Comparison of ENCODE assay signal across 21 cellular contexts in genomic region chr2:169005080-169005598, GRCh38. TPM values are rescaled to one million over a fixed set of nuclear protein-coding genes. Genes with fewer than 3 reads are reported as not detected.
"Had no signal": no experiment of that assay in that cellular context is flagged by ENCODE, and none has a peak within 500 bp of the region (broad histone marks: within the 10 kb centered on the region; RNA-seq: fewer than 3 reads in every experiment).

No MANE protein-coding gene starts in this region.

- H3K9me3 ChIP-seq: esophagus squamous epithelium, ovary, right lobe of liver, transverse colon had no signal

- H3K4me3 ChIP-seq: esophagus squamous epithelium, ovary, right lobe of liver, transverse colon had no signal

- H3K4me1 ChIP-seq: esophagus squamous epithelium, right lobe of liver had no signal

- H3K36me3 ChIP-seq: esophagus squamous epithelium, ovary, transverse colon had no signal

- ATAC-seq: activated CD4-positive, alpha-beta T cell treated with anti-CD3 and anti-CD28 coated beads for 36 hours; activated naive CD4-positive, alpha-beta T cell treated with anti-CD3 and anti-CD28 coated beads, Interleukin-2, amount 50 U/mL, for 72 hours; activated T-cell treated with anti-CD3 and anti-CD28 coated beads, Interleukin-2, amount 50 U/mL, for 72 hours; left cardiac atrium; left ventricle myocardium superior; right lobe of liver had no signal

- DNase-seq: activated CD4-positive, alpha-beta T cell treated with anti-CD3 and anti-CD28 coated beads for 36 hours; activated CD4-positive, alpha-beta T cell treated with anti-CD3 and anti-CD28 coated beads, Interleukin-2, amount 50 U/mL, for 4 hours; activated CD4-positive, CD25-positive, alpha-beta regulatory T cell; activated naive CD4-positive, alpha-beta T cell; activated T-cell treated with anti-CD3 and anti-CD28 coated beads for 4 hours; activated T-cell treated with anti-CD3 and anti-CD28 coated beads, Interleukin-2, amount 50 U/mL, for 72 hours; dermis blood vessel endothelial cell; effector CD4-positive, alpha-beta T cell; esophagus squamous epithelium; islet precursor cell; left cardiac atrium; left ventricle myocardium superior; ovary; right lobe of liver; stimulated activated CD4-positive, alpha-beta T cell treated with anti-CD3 and anti-CD28 coated beads, Interleukin-2, amount 100 ng/mL, for 48 hours; stimulated activated naive CD4-positive, alpha-beta T cell treated with Interleukin-2 at 50 U/mL for 16 hours; transverse colon had no signal

- H3K27ac ChIP-seq: esophagus squamous epithelium, ovary, right lobe of liver, transverse colon had no signal

- H3K27me3 ChIP-seq: esophagus squamous epithelium, ovary, right lobe of liver, transverse colon had no signal

RNA-seq across cellular contexts. Expression of gene ABCB11, which starts 26.0 kb away (rescaled TPM):
- total RNA-seq: activated CD4-positive, alpha-beta T cell treated with anti-CD3 and anti-CD28 coated beads for 36 hours; activated naive CD4-positive, alpha-beta T cell treated with anti-CD3 and anti-CD28 coated beads, Interleukin-2, amount 50 U/mL, for 72 hours; activated T-cell treated with anti-CD3 and anti-CD28 coated beads, Interleukin-2, amount 50 U/mL, for 72 hours; lung microvascular endothelial cell; renal cortical epithelial cell; skeletal muscle tissue had no signal
